In the genomic region with DNA sequence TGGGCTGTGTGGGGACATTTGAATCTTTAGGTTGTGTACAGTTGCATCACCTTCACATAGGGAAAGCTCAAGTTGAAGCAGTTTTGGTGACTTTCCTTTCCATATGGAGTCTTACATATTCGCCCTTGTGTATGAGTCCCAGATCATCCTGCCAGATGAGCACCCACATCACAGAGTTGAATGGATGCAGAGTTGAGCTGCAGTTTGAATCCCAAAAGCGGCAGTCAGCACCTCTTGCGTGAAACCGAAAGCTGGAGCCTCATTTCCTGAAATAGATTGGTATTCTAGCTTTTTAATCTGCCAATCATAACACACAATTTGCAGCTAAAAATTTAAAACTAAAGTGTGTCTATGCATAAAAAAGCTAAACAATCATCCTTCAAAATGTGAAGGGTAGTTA, we compare ENCODE assay signal across 20 cellular contexts.
DNase-seq lines count a peak whose midpoint lies in the region; FAIRE-seq and TF ChIP-seq lines count a peak whose summit lies in the region.
"Had no signal": no experiment of that assay in that cellular context is flagged by ENCODE, and none has a peak within 500 bp of the region (broad histone marks: within the 10 kb centered on the region; RNA-seq: fewer than 3 reads in every experiment).

No MANE protein-coding gene starts in this region.

- BruUV-seq in A673 (replicated peaks; lab: Mats Ljungman, UMichigan) = no TSS peak

- POLR2A ChIA-PET in SK-N-SH (lab: Yijun Ruan, JAX) (no interaction called here), A673 (lab: Charles Lee; ENCODE audit: low non-redundant PET) (no interaction called here)

- no peaks in the 10 kb centered on the region for H3K27me3 Mint-ChIP-seq in activated T-helper 2 cell treated with anti-CD3 and anti-CD28 coated beads, Interferon-gamma antibody, Interleukin-2, Interleukin-4, amounts not matched to agents 10 μg/mL and 5 μg/mL and 100 μg/mL, durations not matched to agents 14 hours and 24 hours and 36 hours (ENCODE audit: low read depth)
- H3K27me3 Mint-ChIP-seq: B cell had no signal

- H3K27ac Mint-ChIP-seq in activated T-helper 2 cell treated with anti-CD3 and anti-CD28 coated beads, Interferon-gamma antibody, Interleukin-2, Interleukin-4, amounts not matched to agents 10 μg/mL and 5 μg/mL and 100 μg/mL, durations not matched to agents 14 hours and 24 hours and 36 hours = no peak overlapping the region
- H3K27ac Mint-ChIP-seq: B cell; CD4-positive, CD25-positive, alpha-beta regulatory T cell; CD8-positive, alpha-beta T cell; HFFc6 had no signal

- no peak for TF ChIP-seq EP300 in SK-N-SH (IDR thresholded peaks at IDR 0.05; ENCODE audit: borderline replicate concordance in 1 of 2, low read depth in 1 of 2, low read length in 1 of 2)

- CTCF ChIA-PET in SK-N-SH (lab: Yijun Ruan, JAX) (no interaction called here), A673 (lab: Charles Lee) (no interaction called here)

- H3K9ac ChIP-seq in SK-N-SH = no peak overlapping the region; the same call in 1 of the 2 replicates
- H3K9ac ChIP-seq: BLaER1 had no signal

- no peak for TF ChIP-seq RAD21 in SK-N-SH (IDR thresholded peaks at IDR 0.05; ENCODE audit: low read length)

- no peak for DNase-seq in SK-N-SH
- no peak for DNase-seq in osteoblast (ENCODE audit: insufficient read length, low spot score, missing footprints)
- no peak for DNase-seq in A673 (ENCODE audit: low spot score)
- no peak for DNase-seq in NCI-H446 (lab: John Stamatoyannopoulos, UW)
- DNase-seq in activated T-helper 2 cell treated with anti-CD3 and anti-CD28 coated beads, Interferon-gamma antibody, Interleukin-2, Interleukin-4, amounts not matched to agents 10 μg/mL and 5 μg/mL and 100 μg/mL, durations not matched to agents 14 hours and 24 hours and 36 hours (ENCODE audit: low spot score) = no peak
- DNase-seq: Caco-2; CD4-positive, CD25-positive, alpha-beta regulatory T cell; CD8-positive, alpha-beta T cell; DMS153; DND-41; GOT3; HFFc6 had no signal

- peak; percentile 14 for FAIRE-seq in colon (lab: Jason Lieb, UNC)
- FAIRE-seq: GM12892, GM19239, H54 had no signal

- H3K36me3 ChIP-seq in SK-N-SH (replicated peaks in 1 of 2; ENCODE audit: control insufficient read depth in 1 of 2, insufficient read depth in 2 of 2, low read length in 1 of 2) (no peaks in the 10 kb centered on the region), osteoblast (ENCODE audit: insufficient read depth, low read length) (no peaks in the 10 kb centered on the region), A673 (ENCODE audit: insufficient read depth, low read length, poor library complexity, severe bottlenecking) (no peaks in the 10 kb centered on the region)
- H3K36me3 ChIP-seq: BLaER1, HAP-1 had no signal

- no peaks in the 10 kb centered on the region for H3F3A ChIP-seq in SK-N-SH (replicated peaks; ENCODE audit: insufficient read depth)

- H3K4me1 Mint-ChIP-seq in activated T-helper 2 cell treated with anti-CD3 and anti-CD28 coated beads, Interferon-gamma antibody, Interleukin-2, Interleukin-4, amounts not matched to agents 10 μg/mL and 5 μg/mL and 100 μg/mL, durations not matched to agents 14 hours and 24 hours and 36 hours (ENCODE audit: low read depth) = no peaks in the 10 kb centered on the region
- H3K4me1 Mint-ChIP-seq: B cell; CD4-positive, CD25-positive, alpha-beta regulatory T cell had no signal

- H2AFZ ChIP-seq in SK-N-SH (ENCODE audit: low read depth) (peak overlapping the region; percentile 71), osteoblast (ENCODE audit: low read length) (peak overlapping the region; percentile 82)

- H3K4me3 Mint-ChIP-seq in activated T-helper 2 cell treated with anti-CD3 and anti-CD28 coated beads, Interferon-gamma antibody, Interleukin-2, Interleukin-4, amounts not matched to agents 10 μg/mL and 5 μg/mL and 100 μg/mL, durations not matched to agents 14 hours and 24 hours and 36 hours (ENCODE audit: low read depth) = no peak overlapping the region
- H3K4me3 Mint-ChIP-seq: B cell; CD4-positive, CD25-positive, alpha-beta regulatory T cell; CD8-positive, alpha-beta T cell; HFFc6 had no signal

- H3K27ac ChIP-seq in SK-N-SH (ENCODE audit: low read depth in 2 of 2, low read length in 1 of 2) = no peak overlapping the region
- H3K27ac ChIP-seq in osteoblast (ENCODE audit: low read depth, low read length) = no peak overlapping the region
- H3K27ac ChIP-seq in A673 (ENCODE audit: low read depth, low read length, poor library complexity, severe bottlenecking) = no peak overlapping the region
- H3K27ac ChIP-seq: BLaER1, C4-2B had no signal

- no peaks in the 10 kb centered on the region for H4K20me1 ChIP-seq in SK-N-SH (ENCODE audit: insufficient read depth)
- H4K20me1 ChIP-seq in osteoblast (ENCODE audit: insufficient read depth, low read length) = no peaks in the 10 kb centered on the region
- H4K20me1 ChIP-seq: BLaER1 had no signal

- no peak for TF ChIP-seq CTCF in SK-N-SH (IDR thresholded peaks at IDR 0.05)
- no peak for TF ChIP-seq CTCF in osteoblast (IDR thresholded peaks at IDR 0.05; ENCODE audit: extremely low read depth, low read depth, low read length)
- no peak for TF ChIP-seq CTCF in A673 (conservative IDR thresholded peaks at IDR 0.05; ENCODE audit: low read depth, low read length)

- H3K4me1 ChIP-seq in SK-N-SH (ENCODE audit: control insufficient read depth in 1 of 2, insufficient read depth in 2 of 2, low read depth in 1 of 2, low read length in 1 of 2) = no peaks in the 10 kb centered on the region
- peaks cover 3% of the 10 kb centered on the region for H3K4me1 ChIP-seq in osteoblast (ENCODE audit: insufficient read depth, low read length)
- H3K4me1 ChIP-seq in A673 (ENCODE audit: insufficient read depth, low read length, poor library complexity, severe bottlenecking) = no peaks in the 10 kb centered on the region
- H3K4me1 ChIP-seq: BLaER1, HAP-1 had no signal

- intact Hi-C loops in A673 (cut with micrococcal nuclease; ENCODE audit: unreplicated experiment) = no loop called here
- intact Hi-C loops in activated T-helper 2 cell treated with anti-CD3 and anti-CD28 coated beads, Interferon-gamma antibody, Interleukin-2, Interleukin-4, amounts not matched to agents 10 μg/mL and 5 μg/mL and 100 μg/mL, durations not matched to agents 14 hours and 24 hours and 36 hours (cut with micrococcal nuclease) = no loop called here

- peak overlapping the region in 1 of 2 experiments; percentile 25; a peak in 1 of 4 replicates for H3K4me3 ChIP-seq in SK-N-SH (ENCODE audit: low read depth in 2 of 2, low read length in 1 of 2)
- H3K4me3 ChIP-seq in osteoblast (ENCODE audit: insufficient read depth, low read length) = peak overlapping the region; percentile 36
- H3K4me3 ChIP-seq in A673 (ENCODE audit: low read depth, low read length, poor library complexity, severe bottlenecking) = no peak overlapping the region
- H3K4me3 ChIP-seq: BLaER1, HAP-1 had no signal

- no peaks in the 10 kb centered on the region for H3K27me3 ChIP-seq in SK-N-SH (ENCODE audit: insufficient read depth)
- no peaks in the 10 kb centered on the region for H3K27me3 ChIP-seq in osteoblast (ENCODE audit: insufficient read depth, low read length)
- H3K27me3 ChIP-seq in A673 (replicated peaks; ENCODE audit: insufficient read depth, low read depth, low read length, poor library complexity) = no peaks in the 10 kb centered on the region
- H3K27me3 ChIP-seq: BLaER1 had no signal

- H3K79me2 ChIP-seq in SK-N-SH (ENCODE audit: insufficient read depth) (no peaks in the 10 kb centered on the region), osteoblast (ENCODE audit: insufficient read depth, low read length) (no peaks in the 10 kb centered on the region)

- no peaks in the 10 kb centered on the region for H3K36me3 Mint-ChIP-seq in activated T-helper 2 cell treated with anti-CD3 and anti-CD28 coated beads, Interferon-gamma antibody, Interleukin-2, Interleukin-4, amounts not matched to agents 10 μg/mL and 5 μg/mL and 100 μg/mL, durations not matched to agents 14 hours and 24 hours and 36 hours (ENCODE audit: low read depth)
- H3K36me3 Mint-ChIP-seq: CD4-positive, CD25-positive, alpha-beta regulatory T cell; CD8-positive, alpha-beta T cell had no signal

- WGBS in SK-N-SH (ENCODE audit: low lambda C conversion rate) = 26% methylated on average over 4 of the region's 4 CpGs

- peak overlapping the region; percentile 54; the same call in 1 of the 2 replicates for H3K4me2 ChIP-seq in SK-N-SH
- peak overlapping the region; percentile 61 for H3K4me2 ChIP-seq in osteoblast (ENCODE audit: insufficient read depth, low read length)
- H3K4me2 ChIP-seq: BLaER1 had no signal

- H3K9me2 ChIP-seq in SK-N-SH = no peaks in the 10 kb centered on the region

- peaks cover 9% of the 10 kb centered on the region for H3K9me3 Mint-ChIP-seq in activated T-helper 2 cell treated with anti-CD3 and anti-CD28 coated beads, Interferon-gamma antibody, Interleukin-2, Interleukin-4, amounts not matched to agents 10 μg/mL and 5 μg/mL and 100 μg/mL, durations not matched to agents 14 hours and 24 hours and 36 hours

- H3K9me3 ChIP-seq in SK-N-SH (no peaks in the 10 kb centered on the region), osteoblast (ENCODE audit: low read depth, low read length) (no peaks in the 10 kb centered on the region), A673 (ENCODE audit: low read depth, low read length, poor library complexity, severe bottlenecking) (peaks cover 3% of the 10 kb centered on the region)
- H3K9me3 ChIP-seq: HAP-1 had no signal

TF ChIP-seq in SK-N-SH, 30 proteins besides CTCF, POLR2A, EP300 and RAD21 (continues in another document):
- TF ChIP-seq RCOR1 (IDR thresholded peaks at IDR 0.05; ENCODE audit: low read length) = no peak
- no peak for TF ChIP-seq TAF1 (IDR thresholded peaks at IDR 0.05; ENCODE audit: borderline replicate concordance, low read depth, low read length)
- TF ChIP-seq TCF12 (IDR thresholded peaks at IDR 0.05) = no peak
- no peak for TF ChIP-seq PBX3 (IDR thresholded peaks at IDR 0.05)
- TF ChIP-seq RXRA (IDR thresholded peaks at IDR 0.05; ENCODE audit: borderline replicate concordance, low read depth) = no peak
- TF ChIP-seq POLR2AphosphoS5 (IDR thresholded peaks at IDR 0.05; ENCODE audit: low read depth, low read length) = no peak
- TF ChIP-seq, protein P1, sequence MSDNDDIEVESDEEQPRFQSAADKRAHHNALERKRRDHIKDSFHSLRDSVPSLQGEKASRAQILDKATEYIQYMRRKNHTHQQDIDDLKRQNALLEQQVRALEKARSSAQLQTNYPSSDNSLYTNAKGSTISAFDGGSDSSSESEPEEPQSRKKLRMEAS (IDR thresholded peaks at IDR 0.05; ENCODE audit: low read depth) = no peak
- TF ChIP-seq SMC3 (IDR thresholded peaks at IDR 0.05; ENCODE audit: low read depth, low read length) = no peak
- no peak for TF ChIP-seq ELF1 (IDR thresholded peaks at IDR 0.05)
- TF ChIP-seq MEF2A (IDR thresholded peaks at IDR 0.05; ENCODE audit: borderline replicate concordance, low read depth) = no peak
